1 cellular context compared by ENCODE assay signal in genomic region chr6:3381233-3382065, GRCh38.
TF ChIP-seq lines count a peak whose summit lies in the region.

No MANE protein-coding gene starts in this region.

TF ChIP-seq in K562, 482 proteins besides CTCF, POLR2A, EP300 and RAD21 (continued from another document):
- TF ChIP-seq ZNF518B (CRISPR knock-in tag; IDR thresholded peaks at IDR 0.05) (no peak), ATF6 (CRISPR knock-in tag; IDR thresholded peaks at IDR 0.05) (no peak), TSC22D4 (tag; IDR thresholded peaks at IDR 0.05) (no peak), SIN3B (IDR thresholded peaks at IDR 0.05; ENCODE audit: low read depth) (no peak), NUFIP1 (IDR thresholded peaks at IDR 0.05; ENCODE audit: partially characterized antibody) (no peak), RNF2 (IDR thresholded peaks at IDR 0.05) (no peak), PHF20 (IDR thresholded peaks at IDR 0.05; ENCODE audit: partially characterized antibody) (no peak), ZFP1 (CRISPR knock-in tag; IDR thresholded peaks at IDR 0.05) (no peak), RREB1 (CRISPR knock-in tag; IDR thresholded peaks at IDR 0.05) (no peak), ZNF324 (CRISPR knock-in tag; IDR thresholded peaks at IDR 0.05) (no peak), ZNF12 (CRISPR knock-in tag; IDR thresholded peaks at IDR 0.05) (no peak), RAD51 (IDR thresholded peaks at IDR 0.05; ENCODE audit: borderline replicate concordance, low read depth) (no peak), ILF3 (IDR thresholded peaks at IDR 0.05; ENCODE audit: borderline replicate concordance) (no peak), ZNF408 (CRISPR knock-in tag; IDR thresholded peaks at IDR 0.05; ENCODE audit: low read depth) (no peak)
